18 cellular contexts compared by ENCODE assay signal in genomic region chr22:41231369-41231768, GRCh38. TPM values are rescaled to one million over a fixed set of nuclear protein-coding genes. Genes with fewer than 3 reads are reported as not detected.
DNase-seq lines count a peak whose midpoint lies in the region; ATAC-seq, FAIRE-seq and TF ChIP-seq lines count a peak whose summit lies in the region.
"Had no signal": no experiment of that assay in that cellular context is flagged by ENCODE, and none has a peak within 500 bp of the region (broad histone marks: within the 10 kb centered on the region; RNA-seq: fewer than 3 reads in every experiment).

No MANE protein-coding gene starts in this region.

- ATAC-seq in Right ventricle myocardium inferior (no peak), left ventricle myocardium superior (no peak), left lobe of liver (peak; percentile 60), esophagus mucosa (no peak)
- ATAC-seq: A549; CD8-positive, alpha-beta T cell had no signal

- H3K27ac ChIP-seq in osteoblast (ENCODE audit: low read depth, low read length), result no peak overlapping the region
- H3K27ac ChIP-seq: 22Rv1, A549, C4-2B had no signal

- peak; percentile 87 for FAIRE-seq in bronchial epithelial cell (lab: Jason Lieb, UNC)
- FAIRE-seq: A549, H1 had no signal

- H3K27me3 ChIP-seq in bronchial epithelial cell (ENCODE audit: control insufficient read depth, insufficient read depth, low read length), result no peaks in the 10 kb centered on the region
- no peaks in the 10 kb centered on the region for H3K27me3 ChIP-seq in osteoblast (ENCODE audit: insufficient read depth, low read length)

- H3K4me1 ChIP-seq in osteoblast (ENCODE audit: insufficient read depth, low read length), result peaks cover 6% of the 10 kb centered on the region

- H3K4me3 ChIP-seq in bronchial epithelial cell (ENCODE audit: low read depth, low read length), result no peak overlapping the region
- H3K4me3 ChIP-seq in osteoblast (ENCODE audit: insufficient read depth, low read length), result no peak overlapping the region
- H3K4me3 ChIP-seq: A549 had no signal

- H3K79me2 ChIP-seq in osteoblast (ENCODE audit: insufficient read depth, low read length), result no peaks in the 10 kb centered on the region

- TF ChIP-seq CTCF in bronchial epithelial cell (IDR thresholded peaks at IDR 0.05; ENCODE audit: insufficient read depth, low read length, severe bottlenecking), result no peak
- no peak for TF ChIP-seq CTCF in osteoblast (IDR thresholded peaks at IDR 0.05; ENCODE audit: extremely low read depth, low read depth, low read length)

- DNase-seq in Right ventricle myocardium inferior (ENCODE audit: missing footprints) (peak; percentile 2), left ventricle myocardium superior (no peak), bronchial epithelial cell (ENCODE audit: low read depth) (no peak), left lobe of liver (ENCODE audit: low spot score) (peak; percentile 69), osteoblast (ENCODE audit: insufficient read length, low spot score, missing footprints) (peak; percentile 65), NOMO-1 treated with DMSO at 0.1 percent for 48 hours (lab: John Stamatoyannopoulos, UW; ENCODE audit: unreplicated experiment) (no peak)
- DNase-seq in activated T-cell treated with anti-CD3 and anti-CD28 coated beads, Interleukin-2, amount 50 U/mL, for 1 hour, result no peak
- DNase-seq: AML-193; Calu3; CD8-positive, alpha-beta T cell; DMS79 treated with DMSO at 0.1 percent for 48 hours; GF-D8; H9 had no signal

- H4K20me1 ChIP-seq in osteoblast (ENCODE audit: insufficient read depth, low read length), result no peaks in the 10 kb centered on the region

- H2AFZ ChIP-seq in osteoblast (ENCODE audit: low read length), result no peak overlapping the region

- no peak overlapping the region for H3K4me2 ChIP-seq in osteoblast (ENCODE audit: insufficient read depth, low read length)
- H3K4me2 ChIP-seq: A549 had no signal

- H3K36me3 ChIP-seq in bronchial epithelial cell (ENCODE audit: control insufficient read depth, insufficient read depth, low read length) (peaks cover 17% of the 10 kb centered on the region), osteoblast (ENCODE audit: insufficient read depth, low read length) (peaks cover 14% of the 10 kb centered on the region)

- H3K9me3 ChIP-seq in osteoblast (ENCODE audit: low read depth, low read length), result no peaks in the 10 kb centered on the region
- H3K9me3 ChIP-seq: A549 had no signal

- intact Hi-C loops in Right ventricle myocardium inferior (cut with DNase I) (no loop called here), left ventricle myocardium superior (cut with micrococcal nuclease) (no loop called here)

RNA-seq across cellular contexts. Expression of gene CHADL, which starts 9.4 kb away (rescaled TPM):
- total RNA-seq in Right ventricle myocardium inferior (26.4 TPM), left ventricle myocardium superior (25.4 TPM), bronchial epithelial cell (1.6 and 2.4 TPM in 2 replicates), left lobe of liver (2.5 TPM), osteoblast (1.1 and 1.2 TPM in 2 replicates), esophagus mucosa (3.9 TPM)

RNA-seq across cellular contexts. Expression of gene L3MBTL2, which starts 26.3 kb away (rescaled TPM):
- total RNA-seq in Right ventricle myocardium inferior, result 15.7 TPM
- 18.2 TPM for total RNA-seq in left ventricle myocardium superior
- total RNA-seq in bronchial epithelial cell, result 8.2 and 10.8 TPM in 2 replicates
- total RNA-seq in left lobe of liver, result 12.7 TPM
- total RNA-seq in osteoblast, result 21.5 and 22.8 TPM in 2 replicates
- total RNA-seq in esophagus mucosa, result 13.2 TPM

RNA-seq across cellular contexts. Expression of gene RANGAP1, which starts 54.6 kb away (rescaled TPM):
- total RNA-seq in Right ventricle myocardium inferior, result 51.5 TPM
- 46.2 TPM for total RNA-seq in left ventricle myocardium superior
- total RNA-seq in bronchial epithelial cell, result 63.2 and 65.0 TPM in 2 replicates
- 34.7 TPM for total RNA-seq in left lobe of liver
- total RNA-seq in osteoblast, result 29.8 and 31.8 TPM in 2 replicates
- 78.9 TPM for total RNA-seq in esophagus mucosa

Comparison
In these comparisons a context has a peak if more than half of its experiments do, and no peak if none do; other contexts are left out.
1. DNase-seq: peak in Right ventricle myocardium inferior (single experiment), left lobe of liver (single experiment) and osteoblast (single experiment); none in left ventricle myocardium superior (single experiment), bronchial epithelial cell (single experiment), activated T-cell treated with anti-CD3 and anti-CD28 coated beads, Interleukin-2, amount 50 U/mL, for 1 hour (single experiment) and NOMO-1 treated with DMSO at 0.1 percent for 48 hours (single experiment).